2 cellular contexts compared by ENCODE assay signal in the genomic region with DNA sequence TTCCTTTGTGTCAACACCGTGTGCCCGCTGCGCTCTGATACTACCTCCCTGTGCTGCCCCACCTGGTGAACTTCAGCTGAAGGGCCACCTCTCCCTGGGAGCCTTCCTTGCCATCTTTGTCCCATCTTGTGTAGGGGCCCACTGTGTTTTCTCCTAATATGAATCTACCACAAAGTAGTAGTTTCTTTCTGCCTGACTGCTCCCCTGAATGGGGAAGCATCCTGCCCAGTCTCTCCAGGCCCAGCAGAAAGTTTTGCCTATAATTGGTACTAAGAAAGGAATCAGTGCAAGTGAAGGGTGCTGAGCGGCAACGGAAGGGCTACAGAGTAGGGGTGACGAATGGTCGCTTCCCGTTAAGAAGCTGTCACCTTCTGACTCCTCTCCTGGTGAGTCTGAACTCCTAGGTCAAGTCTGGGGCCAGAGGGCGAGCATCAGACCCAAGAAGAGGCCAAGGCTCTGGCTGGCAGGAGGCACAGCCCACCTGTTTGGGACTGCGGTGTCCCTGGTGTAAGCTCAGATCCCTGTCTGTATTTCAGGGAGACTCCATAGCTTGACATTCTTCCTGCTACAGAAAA.
TF ChIP-seq lines count a peak whose summit lies in the region.

No MANE protein-coding gene starts in this region.

TF ChIP-seq in HCT116, 20 proteins besides CTCF, POLR2A, EP300 and RAD21 (continued from another document):
- TF ChIP-seq ATF3 (IDR thresholded peaks at IDR 0.05) (no peak), FOSL1 (IDR thresholded peaks at IDR 0.05; ENCODE audit: low read depth) (no peak), CBX3 (IDR thresholded peaks at IDR 0.05; ENCODE audit: low read depth) (no peak), MAX (IDR thresholded peaks at IDR 0.05) (no peak), POLR2AphosphoS5 (IDR thresholded peaks at IDR 0.05; ENCODE audit: low read depth, low read length) (no peak), JUND (IDR thresholded peaks at IDR 0.05) (no peak)
TF ChIP-seq in HCT116: peak in this region for 0.

TF ChIP-seq in liver, 16 proteins besides CTCF, POLR2A, EP300 and RAD21 (continued from another document):
- TF ChIP-seq EGR1 (IDR thresholded peaks at IDR 0.05; ENCODE audit: low read depth in 2 of 2): no peak
- no peak for TF ChIP-seq HNF4G (IDR thresholded peaks at IDR 0.05)
- no peak for TF ChIP-seq REST (IDR thresholded peaks at IDR 0.05)
